8 cellular contexts compared by ENCODE assay signal in the genomic region with DNA sequence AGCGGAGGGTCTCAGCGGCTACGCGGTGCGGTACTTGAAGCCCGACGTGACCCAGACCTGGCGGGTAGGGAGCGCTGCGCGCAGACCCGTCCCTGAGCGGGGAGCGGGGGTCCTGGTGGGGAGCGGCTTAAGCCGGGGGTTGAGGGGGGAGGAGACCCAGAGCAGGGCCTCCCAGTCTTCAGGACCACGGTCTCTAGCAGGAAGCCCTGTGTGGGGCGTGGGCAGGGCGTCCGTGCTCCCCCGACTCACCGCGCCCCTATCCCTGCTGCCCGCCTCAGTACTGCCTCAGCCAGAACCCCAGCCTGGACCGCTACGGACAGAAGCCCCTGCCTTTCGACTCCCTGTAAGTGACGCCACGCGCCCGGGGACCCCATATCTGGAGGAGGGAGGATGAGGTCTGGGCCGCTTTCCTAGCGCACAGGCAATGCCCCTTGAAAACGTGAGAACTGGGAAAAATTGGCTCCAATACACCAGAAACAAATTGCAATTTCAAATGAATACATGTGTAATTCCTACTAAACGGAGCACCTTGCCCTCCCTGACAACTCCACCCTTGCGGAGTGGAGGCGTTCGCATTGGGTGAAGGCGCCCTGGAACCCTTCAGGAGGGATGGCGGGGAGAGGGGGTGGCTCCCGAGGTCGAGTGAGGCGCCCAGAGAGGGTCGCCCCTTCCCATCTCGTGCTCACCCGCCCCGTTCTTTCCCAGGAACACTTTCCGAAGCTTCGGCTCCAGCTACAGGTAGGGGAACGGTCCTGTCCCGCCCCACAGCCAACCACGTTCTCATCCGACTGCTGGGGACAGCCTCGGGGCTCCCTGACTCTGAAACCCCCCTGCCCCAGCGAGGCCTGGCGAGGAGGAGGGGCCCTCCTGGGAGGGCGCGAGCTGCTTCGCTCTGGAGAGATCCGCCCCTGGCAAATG. TPM values are rescaled to one million over a fixed set of nuclear protein-coding genes. Genes with fewer than 3 reads are reported as not detected.
DNase-seq lines count a peak whose midpoint lies in the region; FAIRE-seq and TF ChIP-seq lines count a peak whose summit lies in the region.

No MANE protein-coding gene starts in this region.

- H3K27me3 Mint-ChIP-seq in activated naive CD8-positive, alpha-beta T cell, result no peaks in the 10 kb centered on the region
- H3K27me3 Mint-ChIP-seq in stimulated activated naive CD8-positive, alpha-beta T cell treated with anti-CD3 and anti-CD28 coated beads, Interleukin-15, Interleukin-2, amounts not matched to agents 100 ng/mL and 50 ng/mL, for 24 hours, result peaks cover 4% of the 10 kb centered on the region

- no peaks in the 10 kb centered on the region for H3K27me3 ChIP-seq in WERI-Rb-1 (ENCODE audit: insufficient read depth, low read depth, severe bottlenecking)

- no peak for TF ChIP-seq CTCF in WERI-Rb-1 (IDR thresholded peaks at IDR 0.05; ENCODE audit: low read depth, low read length)

- no peak overlapping the region for H3K4me3 ChIP-seq in WERI-Rb-1 (ENCODE audit: low read depth, low read length)

- no peak for FAIRE-seq in GM12891 (lab: Jason Lieb, UNC)

- H3K36me3 ChIP-seq in WERI-Rb-1, result no peaks in the 10 kb centered on the region

- DNase-seq in activated CD8-positive, alpha-beta memory T cell treated with anti-CD3 and anti-CD28 coated beads, Interleukin-2, amount 50 U/mL, for 4 hours, result peak; percentile 28
- DNase-seq in activated CD8-positive, alpha-beta memory T cell treated with anti-CD3 and anti-CD28 coated beads, Interleukin-2, amount 50 U/mL, for 48 hours, result no peak
- peak; percentile 44 for DNase-seq in islet precursor cell
- DNase-seq in H4 (ENCODE audit: low spot score), result no peak
- DNase-seq in GM12891 (ENCODE audit: insufficient read length, low spot score), result no peak
- DNase-seq in WERI-Rb-1, result no peak

- no peak overlapping the region for H3K27ac ChIP-seq in WERI-Rb-1

- no peak overlapping the region for H3K27ac Mint-ChIP-seq in activated naive CD8-positive, alpha-beta T cell
- no peak overlapping the region for H3K27ac Mint-ChIP-seq in stimulated activated naive CD8-positive, alpha-beta T cell treated with anti-CD3 and anti-CD28 coated beads, Interleukin-15, Interleukin-2, amounts not matched to agents 100 ng/mL and 50 ng/mL, for 24 hours

- no peaks in the 10 kb centered on the region for H3K9me3 ChIP-seq in WERI-Rb-1 (ENCODE audit: severe bottlenecking)

- peak overlapping the region; percentile 88 for H3K4me3 Mint-ChIP-seq in activated naive CD8-positive, alpha-beta T cell
- peak overlapping the region; percentile 83 for H3K4me3 Mint-ChIP-seq in stimulated activated naive CD8-positive, alpha-beta T cell treated with anti-CD3 and anti-CD28 coated beads, Interleukin-15, Interleukin-2, amounts not matched to agents 100 ng/mL and 50 ng/mL, for 24 hours

- no peak for TF ChIP-seq POLR2A in GM12891 (IDR thresholded peaks at IDR 0.05; ENCODE audit: low read depth, low read length)

- H3K9me3 Mint-ChIP-seq in activated naive CD8-positive, alpha-beta T cell (ENCODE audit: low read depth), result no peaks in the 10 kb centered on the region
- no peaks in the 10 kb centered on the region for H3K9me3 Mint-ChIP-seq in stimulated activated naive CD8-positive, alpha-beta T cell treated with anti-CD3 and anti-CD28 coated beads, Interleukin-15, Interleukin-2, amounts not matched to agents 100 ng/mL and 50 ng/mL, for 24 hours

- no peaks in the 10 kb centered on the region for H3K36me3 Mint-ChIP-seq in activated naive CD8-positive, alpha-beta T cell
- H3K36me3 Mint-ChIP-seq in stimulated activated naive CD8-positive, alpha-beta T cell treated with anti-CD3 and anti-CD28 coated beads, Interleukin-15, Interleukin-2, amounts not matched to agents 100 ng/mL and 50 ng/mL, for 24 hours (ENCODE audit: low read depth), result no peaks in the 10 kb centered on the region

- peaks cover 8% of the 10 kb centered on the region for H3K4me1 Mint-ChIP-seq in activated naive CD8-positive, alpha-beta T cell (ENCODE audit: low read depth)
- H3K4me1 Mint-ChIP-seq in stimulated activated naive CD8-positive, alpha-beta T cell treated with anti-CD3 and anti-CD28 coated beads, Interleukin-15, Interleukin-2, amounts not matched to agents 100 ng/mL and 50 ng/mL, for 24 hours (ENCODE audit: low read depth), result peaks cover 9% of the 10 kb centered on the region

TF ChIP-seq in GM12891, 5 proteins besides CTCF, POLR2A, EP300 and RAD21:
- no peak for TF ChIP-seq POU2F2 (IDR thresholded peaks at IDR 0.05; ENCODE audit: low read depth, low read length)
- TF ChIP-seq SPI1 (IDR thresholded peaks at IDR 0.05; ENCODE audit: low read depth, low read length), result no peak
- no peak for TF ChIP-seq POLR2AphosphoS5 (IDR thresholded peaks at IDR 0.05; ENCODE audit: low read depth, low read length)
- TF ChIP-seq PAX5 (IDR thresholded peaks at IDR 0.05; ENCODE audit: insufficient read depth, low read length, severe bottlenecking), result no peak
- no peak for TF ChIP-seq TAF1 (IDR thresholded peaks at IDR 0.05; ENCODE audit: low read depth, low read length)
TF ChIP-seq in GM12891: peak in this region for 0.

RNA-seq across cellular contexts. Expression of gene CNGB1, which starts 14.5 kb away (rescaled TPM):
- total RNA-seq in H4 (2014; rRNA removed; shearing (Covaris generic)), result 0.06 TPM in 1 of 2 replicates, not detected in the other
- not detected for polyA plus RNA-seq in GM12891 (2012; ENCODE audit: low read depth, missing spikeins)

RNA-seq across cellular contexts. Expression of gene ZNF319, which starts 15.0 kb away (rescaled TPM):
- 1.1 and 1.5 TPM in 2 replicates for total RNA-seq in H4 (2014; rRNA removed; shearing (Covaris generic))
- polyA plus RNA-seq in GM12891 (2012; ENCODE audit: low read depth, missing spikeins), result 3.1 TPM

RNA-seq across cellular contexts. Expression of gene USB1, which starts 15.7 kb away (rescaled TPM):
- 28.6 and 30.5 TPM in 2 replicates for total RNA-seq in H4 (2014; rRNA removed; shearing (Covaris generic))
- polyA plus RNA-seq in GM12891 (2012; ENCODE audit: low read depth, missing spikeins), result 23.0 TPM

RNA-seq across cellular contexts. Expression of gene MMP15, which starts 40.1 kb away (rescaled TPM):
- total RNA-seq in H4 (2014; rRNA removed; shearing (Covaris generic)), result 1.6 and 2.0 TPM in 2 replicates
- 0.03 TPM for polyA plus RNA-seq in GM12891 (2012; ENCODE audit: low read depth, missing spikeins)

Comparison
In these comparisons a context has a peak if more than half of its experiments do, and no peak if none do; other contexts are left out.
1. DNase-seq: peak in activated CD8-positive, alpha-beta memory T cell treated with anti-CD3 and anti-CD28 coated beads, Interleukin-2, amount 50 U/mL, for 4 hours (single experiment) and islet precursor cell (single experiment); none in activated CD8-positive, alpha-beta memory T cell treated with anti-CD3 and anti-CD28 coated beads, Interleukin-2, amount 50 U/mL, for 48 hours (single experiment), H4 (single experiment), GM12891 (single experiment) and WERI-Rb-1 (single experiment).